In the genomic region with DNA sequence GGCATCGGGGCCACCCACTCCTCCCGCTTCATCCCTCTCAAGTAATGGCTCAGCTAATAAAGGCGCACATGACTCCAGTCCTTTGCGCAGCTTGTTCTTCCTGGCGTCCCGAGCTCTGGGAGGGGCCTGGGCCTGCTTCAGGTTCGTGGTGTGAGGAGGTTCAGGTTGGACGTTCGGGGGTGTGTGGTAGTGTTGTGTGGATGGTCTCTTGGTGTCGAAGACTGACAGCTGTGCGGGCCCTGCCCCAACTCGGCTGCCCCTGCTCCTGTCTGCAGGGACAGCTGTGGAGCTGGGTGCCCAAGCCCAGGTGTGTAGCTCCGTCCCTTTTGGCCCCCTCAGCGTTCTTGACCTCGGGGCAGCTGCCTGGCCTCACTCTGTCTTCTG, we compare ENCODE assay signal across 12 cellular contexts. TPM values are rescaled to one million over a fixed set of nuclear protein-coding genes. Genes with fewer than 3 reads are reported as not detected.
DNase-seq lines count a peak whose midpoint lies in the region; ATAC-seq and TF ChIP-seq lines count a peak whose summit lies in the region.
"Had no signal": no experiment of that assay in that cellular context is flagged by ENCODE, and none has a peak within 500 bp of the region (broad histone marks: within the 10 kb centered on the region; RNA-seq: fewer than 3 reads in every experiment).

No MANE protein-coding gene starts in this region.

- no peak for ATAC-seq in activated T-helper 17 cell treated with anti-CD3 and anti-CD28 coated beads, Interleukin-2, amount 50 U/mL, for 72 hours (replicated peaks)
- no peak for ATAC-seq in naive B cell (ENCODE audit: low read depth in 2 of 2)
- no peak for ATAC-seq in GM19328 (IDR thresholded peaks at IDR 0.05; ENCODE audit: unreplicated experiment)
- ATAC-seq in HG02884 (IDR thresholded peaks at IDR 0.05; ENCODE audit: unreplicated experiment) = no peak

- peak overlapping the region in 4 of 7 donors; percentile 70 to 99 (median 76) for H3K27ac Mint-ChIP-seq in CD4-positive, alpha-beta memory T cell
- peak overlapping the region; percentile 99 for H3K27ac Mint-ChIP-seq in activated T-helper 17 cell treated with anti-CD3 and anti-CD28 coated beads, Interleukin-2, amount 50 U/mL, for 72 hours
- H3K27ac Mint-ChIP-seq in naive B cell = peak overlapping the region in 3 of 6 donors; percentile 65 to 99 (median 70)

- DNase-seq in CD4-positive, alpha-beta memory T cell = no peak
- DNase-seq in naive B cell = no peak
- no peak for DNase-seq in stimulated activated CD4-positive, alpha-beta T cell treated with anti-CD3 and anti-CD28 coated beads, Interleukin-12 subunit alpha, Interleukin-12 subunit beta, amount 100 ng/mL, for 4 hours
- DNase-seq: caudate nucleus; NCI-H226; SIG-M5; stimulated activated CD4-positive, alpha-beta T cell treated with anti-CD3 and anti-CD28 coated beads, Interleukin-2, amount 100 ng/mL, for 48 hours had no signal

- no peaks in the 10 kb centered on the region for H3K9me3 ChIP-seq in CD4-positive, alpha-beta memory T cell (ENCODE audit: control insufficient read depth in 1 of 2, low read length in 2 of 2)
- H3K9me3 ChIP-seq in HEK293 (ENCODE audit: control insufficient read depth, insufficient read depth, low read depth, low read length) = no peaks in the 10 kb centered on the region
- H3K9me3 ChIP-seq: suprapubic skin had no signal

- H3K9me3 Mint-ChIP-seq in CD4-positive, alpha-beta memory T cell = peaks cover 0 to 5% (median 0%) of the 10 kb centered on the region in 8 donors
- no peaks in the 10 kb centered on the region for H3K9me3 Mint-ChIP-seq in activated T-helper 17 cell treated with anti-CD3 and anti-CD28 coated beads, Interleukin-2, amount 50 U/mL, for 72 hours
- H3K9me3 Mint-ChIP-seq in naive B cell = no peaks in the 10 kb centered on the region

- H3K4me3 ChIP-seq in CD4-positive, alpha-beta memory T cell (ENCODE audit: low read length in 2 of 2) = no peak overlapping the region
- no peak overlapping the region; the same call in 1 of the 2 replicates for H3K4me3 ChIP-seq in HEK293 (ENCODE audit: low read depth, low read length)

- no peak for TF ChIP-seq CTCF in HEK293 (tag by site-specific recombination; IDR thresholded peaks at IDR 0.05)

- H3K4me3 Mint-ChIP-seq in CD4-positive, alpha-beta memory T cell = peak overlapping the region; percentile 52 to 99 (median 92)
- peak overlapping the region; percentile 93 for H3K4me3 Mint-ChIP-seq in activated T-helper 17 cell treated with anti-CD3 and anti-CD28 coated beads, Interleukin-2, amount 50 U/mL, for 72 hours
- H3K4me3 Mint-ChIP-seq in naive B cell = peak overlapping the region; percentile 42 to 100 (median 90)

- POLR2A ChIA-PET in CD4-positive, alpha-beta memory T cell (lab: Charles Lee; ENCODE audit: partially characterized antibody) = interaction anchor here (1.2 kb wide), 1 partner anchor 31 kb away, joined by 4 read pairs; no protein-coding TSS in a partner anchor
- POLR2A ChIA-PET in HEK293 (lab: Yijun Ruan, JAX) = interaction anchor here (1.8 kb wide), 1 partner anchor 171 kb away, joined by 7 read pairs; a partner anchor contains a TSS

- no peaks in the 10 kb centered on the region for H3K27me3 Mint-ChIP-seq in CD4-positive, alpha-beta memory T cell
- no peaks in the 10 kb centered on the region for H3K27me3 Mint-ChIP-seq in activated T-helper 17 cell treated with anti-CD3 and anti-CD28 coated beads, Interleukin-2, amount 50 U/mL, for 72 hours
- peaks cover 0 to 2% (median 0%) of the 10 kb centered on the region in 3 donors for H3K27me3 Mint-ChIP-seq in naive B cell

- peaks cover 1 to 51% (median 22%) of the 10 kb centered on the region in 4 donors for H3K4me1 Mint-ChIP-seq in CD4-positive, alpha-beta memory T cell
- H3K4me1 Mint-ChIP-seq in activated T-helper 17 cell treated with anti-CD3 and anti-CD28 coated beads, Interleukin-2, amount 50 U/mL, for 72 hours = no peaks in the 10 kb centered on the region
- peaks cover 12 to 36% (median 32%) of the 10 kb centered on the region in 3 donors for H3K4me1 Mint-ChIP-seq in naive B cell

- H3K27me3 ChIP-seq in CD4-positive, alpha-beta memory T cell (ENCODE audit: insufficient read depth, low read length) = no peaks in the 10 kb centered on the region

- H3K36me3 ChIP-seq in CD4-positive, alpha-beta memory T cell (ENCODE audit: insufficient read depth, low read length) = peaks cover 31% of the 10 kb centered on the region
- peaks cover 15 to 43% of the 10 kb centered on the region in 2 experiments; a peak in 2 of 3 replicates for H3K36me3 ChIP-seq in HEK293 (ENCODE audit: control insufficient read depth in 2 of 2, insufficient read depth in 1 of 2, low read length in 2 of 2)

- H3K27ac ChIP-seq in CD4-positive, alpha-beta memory T cell (ENCODE audit: low read depth, low read length) = peak overlapping the region; percentile 2
- peak overlapping the region; percentile 100; the same call in 1 of the 2 replicates for H3K27ac ChIP-seq in HEK293 (ENCODE audit: extremely low read depth, low read depth, low read length)
- H3K27ac ChIP-seq: suprapubic skin had no signal

- peaks cover 41% of the 10 kb centered on the region for H3K4me1 ChIP-seq in CD4-positive, alpha-beta memory T cell (ENCODE audit: insufficient read depth, low read length)
- H3K4me1 ChIP-seq in HEK293 (ENCODE audit: control insufficient read depth, insufficient read depth, low read length) = peaks cover 16% of the 10 kb centered on the region

- intact Hi-C loops in CD4-positive, alpha-beta memory T cell (cut with micrococcal nuclease) = no loop called here

- peaks cover 28 to 47% of the 10 kb centered on the region in 2 donors for H3K36me3 Mint-ChIP-seq in CD4-positive, alpha-beta memory T cell
- H3K36me3 Mint-ChIP-seq in activated T-helper 17 cell treated with anti-CD3 and anti-CD28 coated beads, Interleukin-2, amount 50 U/mL, for 72 hours (ENCODE audit: low read depth) = peaks cover 56% of the 10 kb centered on the region
- no peaks in the 10 kb centered on the region for H3K36me3 Mint-ChIP-seq in naive B cell

- CTCF ChIA-PET in CD4-positive, alpha-beta memory T cell (lab: Charles Lee; ENCODE audit: partially characterized antibody) = interaction anchor here (0.8 kb wide), 1 partner anchor 31 kb away, joined by 3 read pairs; no protein-coding TSS in a partner anchor
- CTCF ChIA-PET in HEK293 (lab: Yijun Ruan, JAX) = no interaction called here

TF ChIP-seq in HEK293, 187 proteins besides CTCF, POLR2A, EP300 and RAD21 (continues in another document):
- TF ChIP-seq, protein P1, sequence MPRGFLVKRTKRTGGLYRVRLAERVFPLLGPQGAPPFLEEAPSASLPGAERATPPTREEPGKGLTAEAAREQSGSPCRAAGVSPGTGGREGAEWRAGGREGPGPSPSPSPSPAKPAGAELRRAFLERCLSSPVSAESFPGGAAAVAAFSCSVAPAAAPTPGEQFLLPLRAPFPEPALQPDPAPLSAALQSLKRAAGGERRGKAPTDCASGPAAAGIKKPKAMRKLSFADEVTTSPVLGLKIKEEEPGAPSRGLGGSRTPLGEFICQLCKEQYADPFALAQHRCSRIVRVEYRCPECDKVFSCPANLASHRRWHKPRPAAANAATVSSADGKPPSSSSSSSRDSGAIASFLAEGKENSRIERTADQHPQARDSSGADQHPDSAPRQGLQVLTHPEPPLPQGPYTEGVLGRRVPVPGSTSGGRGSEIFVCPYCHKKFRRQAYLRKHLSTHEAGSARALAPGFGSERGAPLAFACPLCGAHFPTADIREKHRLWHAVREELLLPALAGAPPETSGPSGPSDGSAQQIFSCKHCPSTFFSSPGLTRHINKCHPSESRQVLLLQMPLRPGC (tag by site-specific recombination; IDR thresholded peaks at IDR 0.05) = 0 out of 2 replicates have a peak, but pooled peaks have one; percentile 17
- no peak for TF ChIP-seq ZNF571 (tag by site-specific recombination; IDR thresholded peaks at IDR 0.05)
- no peak for TF ChIP-seq ZNF837 (tag by site-specific recombination; IDR thresholded peaks at IDR 0.05)
- TF ChIP-seq, protein P2, sequence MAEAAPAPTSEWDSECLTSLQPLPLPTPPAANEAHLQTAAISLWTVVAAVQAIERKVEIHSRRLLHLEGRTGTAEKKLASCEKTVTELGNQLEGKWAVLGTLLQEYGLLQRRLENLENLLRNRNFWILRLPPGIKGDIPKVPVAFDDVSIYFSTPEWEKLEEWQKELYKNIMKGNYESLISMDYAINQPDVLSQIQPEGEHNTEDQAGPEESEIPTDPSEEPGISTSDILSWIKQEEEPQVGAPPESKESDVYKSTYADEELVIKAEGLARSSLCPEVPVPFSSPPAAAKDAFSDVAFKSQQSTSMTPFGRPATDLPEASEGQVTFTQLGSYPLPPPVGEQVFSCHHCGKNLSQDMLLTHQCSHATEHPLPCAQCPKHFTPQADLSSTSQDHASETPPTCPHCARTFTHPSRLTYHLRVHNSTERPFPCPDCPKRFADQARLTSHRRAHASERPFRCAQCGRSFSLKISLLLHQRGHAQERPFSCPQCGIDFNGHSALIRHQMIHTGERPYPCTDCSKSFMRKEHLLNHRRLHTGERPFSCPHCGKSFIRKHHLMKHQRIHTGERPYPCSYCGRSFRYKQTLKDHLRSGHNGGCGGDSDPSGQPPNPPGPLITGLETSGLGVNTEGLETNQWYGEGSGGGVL (tag by site-specific recombination; IDR thresholded peaks at IDR 0.05) = no peak

RNA-seq across cellular contexts. Expression of a gene that starts 2.2 kb away (rescaled TPM):
- total RNA-seq in CD4-positive, alpha-beta memory T cell = 1,000 to 10,000 TPM; 1,715 to 1,828 TPM
- polyA plus RNA-seq in CD4-positive, alpha-beta memory T cell = 1,000 to 10,000 TPM; 2,575 to 2,757 TPM
- 1,000 to 10,000 TPM; 1,611 to 1,688 TPM for total RNA-seq in activated T-helper 17 cell treated with anti-CD3 and anti-CD28 coated beads, Interleukin-2, amount 50 U/mL, for 72 hours
- 1,000 to 10,000 TPM; 2,496 to 3,315 (median 3,022) TPM for polyA plus RNA-seq in naive B cell (ENCODE audit: low read depth in 6 of 6)

RNA-seq across cellular contexts. Expression of a gene that starts 9.5 kb away (rescaled TPM):
- not detected for total RNA-seq in CD4-positive, alpha-beta memory T cell
- not detected for polyA plus RNA-seq in CD4-positive, alpha-beta memory T cell
- under 1 TPM; 0.04 to 0.21 TPM for total RNA-seq in activated T-helper 17 cell treated with anti-CD3 and anti-CD28 coated beads, Interleukin-2, amount 50 U/mL, for 72 hours
- under 1 TPM in 1 of 6 donors, not detected in 5; 0.03 TPM for polyA plus RNA-seq in naive B cell (ENCODE audit: low read depth in 6 of 6)

RNA-seq across cellular contexts. Expression of a gene that starts 33.0 kb away (rescaled TPM):
- total RNA-seq in CD4-positive, alpha-beta memory T cell = 100 to 1,000 TPM; 143 to 152 TPM
- polyA plus RNA-seq in CD4-positive, alpha-beta memory T cell = 1 to 10 TPM; 2.5 to 9.1 TPM
- 100 to 1,000 TPM; 161 to 271 TPM for total RNA-seq in activated T-helper 17 cell treated with anti-CD3 and anti-CD28 coated beads, Interleukin-2, amount 50 U/mL, for 72 hours
- polyA plus RNA-seq in naive B cell (ENCODE audit: low read depth in 6 of 6) = 1 to 10 TPM; 3.6 to 7.5 (median 6.2) TPM

RNA-seq across cellular contexts. Expression of a gene that starts 38.6 kb away (rescaled TPM):
- total RNA-seq in CD4-positive, alpha-beta memory T cell = 10 to 100 TPM; 68.8 to 79.8 TPM
- polyA plus RNA-seq in CD4-positive, alpha-beta memory T cell = 10 to 100 TPM; 41.5 to 48.9 TPM
- 10 to 100 TPM; 36.5 to 37.2 TPM for total RNA-seq in activated T-helper 17 cell treated with anti-CD3 and anti-CD28 coated beads, Interleukin-2, amount 50 U/mL, for 72 hours
- 10 to 100 TPM; 39.0 to 78.2 (median 46.9) TPM for polyA plus RNA-seq in naive B cell (ENCODE audit: low read depth in 6 of 6)

RNA-seq across cellular contexts. Expression of a gene that starts 39.1 kb away (rescaled TPM):
- total RNA-seq in CD4-positive, alpha-beta memory T cell = 10 to 100 TPM; 15.9 to 16.2 TPM
- polyA plus RNA-seq in CD4-positive, alpha-beta memory T cell = 10 to 100 TPM; 19.3 to 20.3 TPM
- total RNA-seq in activated T-helper 17 cell treated with anti-CD3 and anti-CD28 coated beads, Interleukin-2, amount 50 U/mL, for 72 hours = 10 to 100 TPM in 1 of 2 donors, 1 to 10 TPM in 1; 4.9 to 11.2 TPM
- polyA plus RNA-seq in naive B cell (ENCODE audit: low read depth in 6 of 6) = 10 to 100 TPM; 14.4 to 24.6 (median 15.7) TPM
